In genomic region chr1:12314328-12314903, GRCh38 we compare ENCODE assay signal across 8 cellular contexts.
DNase-seq lines count a peak whose midpoint lies in the region; ATAC-seq and TF ChIP-seq lines count a peak whose summit lies in the region.

No MANE protein-coding gene starts in this region.

- H3K27ac ChIP-seq in endodermal cell (ENCODE audit: low read depth, low read length) (no peak overlapping the region), parathyroid adenoma (no peak overlapping the region)

- H3K36me3 ChIP-seq in endodermal cell (ENCODE audit: control insufficient read depth, insufficient read depth, low read length) (peaks cover 54% of the 10 kb centered on the region), parathyroid adenoma (ENCODE audit: control insufficient read depth, insufficient read depth, low read length) (no peaks in the 10 kb centered on the region)

- H3K4me3 ChIP-seq in endodermal cell (ENCODE audit: low read length), result no peak overlapping the region
- H3K4me3 ChIP-seq in parathyroid adenoma (ENCODE audit: low read depth, low read length), result no peak overlapping the region

- DNase-seq in GM10266 (ENCODE audit: extremely low spot score), result peak; percentile 8
- peak; percentile 23 for DNase-seq in NCI-H2227 treated with DMSO at 0.1 percent for 48 hours (lab: John Stamatoyannopoulos, UW)
- no peak for DNase-seq in endodermal cell
- no peak for DNase-seq in NCI-H146 treated with DMSO at 0.1 percent for 48 hours (lab: John Stamatoyannopoulos, UW; ENCODE audit: unreplicated experiment)
- no peak for DNase-seq in head of caudate nucleus
- no peak for DNase-seq in ureter (ENCODE audit: low spot score)
- no peak for DNase-seq in activated T-cell treated with anti-CD3 and anti-CD28 coated beads, Interleukin-2, amount 50 U/mL, for 4 hours

- no peak for ATAC-seq in activated T-cell treated with anti-CD3 and anti-CD28 coated beads, Interleukin-2, amount 50 U/mL, for 4 hours

- no peak overlapping the region for H3K9ac ChIP-seq in endodermal cell (ENCODE audit: extremely low read depth, low read length, poor library complexity, severe bottlenecking)
- no peak overlapping the region for H3K9ac ChIP-seq in parathyroid adenoma

- H3K4me3 Mint-ChIP-seq in endodermal cell, result no peak overlapping the region
- no peak overlapping the region for H3K4me3 Mint-ChIP-seq in activated T-cell treated with anti-CD3 and anti-CD28 coated beads, Interleukin-2, amount 50 U/mL, for 4 hours

- H3K36me3 Mint-ChIP-seq in endodermal cell (ENCODE audit: low read depth), result peaks cover 47% of the 10 kb centered on the region
- peaks cover 50% of the 10 kb centered on the region for H3K36me3 Mint-ChIP-seq in activated T-cell treated with anti-CD3 and anti-CD28 coated beads, Interleukin-2, amount 50 U/mL, for 4 hours (ENCODE audit: insufficient read depth)

- TF ChIP-seq CTCF in GM10266 (IDR thresholded peaks at IDR 0.05; ENCODE audit: control insufficient read depth, insufficient read depth, low read depth, missing control alignments) (peak; percentile 40), endodermal cell (conservative IDR thresholded peaks at IDR 0.05) (peak; percentile 64), parathyroid adenoma (IDR thresholded peaks at IDR 0.05) (peak; percentile 10)

- H3K27me3 ChIP-seq in endodermal cell (ENCODE audit: control insufficient read depth, insufficient read depth, low read length, poor library complexity, severe bottlenecking), result no peaks in the 10 kb centered on the region
- H3K27me3 ChIP-seq in parathyroid adenoma (ENCODE audit: control insufficient read depth, insufficient read depth, low read length), result no peaks in the 10 kb centered on the region

- intact Hi-C loops in head of caudate nucleus (cut with DNase I), result no loop called here

- H2AFZ ChIP-seq in parathyroid adenoma, result no peak overlapping the region

- H3K27ac Mint-ChIP-seq in endodermal cell, result no peak overlapping the region

- H3K9me3 ChIP-seq in endodermal cell (ENCODE audit: control insufficient read depth, low read length) (no peaks in the 10 kb centered on the region), parathyroid adenoma (ENCODE audit: control insufficient read depth, low read length) (no peaks in the 10 kb centered on the region)

- no peak overlapping the region for H3K4me2 ChIP-seq in parathyroid adenoma (ENCODE audit: low read length)

- WGBS in endodermal cell (ENCODE audit: insufficient coverage in 1 of 2, insufficient read length in 1 of 2), 2 experiments, result 67% methylated on average over 1 of the region's 1 CpG; no CpG with 5 or more reads in 1 of the 2 experiments

- H3K4me1 ChIP-seq in endodermal cell (ENCODE audit: control insufficient read depth, insufficient read depth, low read length) (no peaks in the 10 kb centered on the region), parathyroid adenoma (no peaks in the 10 kb centered on the region)

- no peaks in the 10 kb centered on the region for H3K79me2 ChIP-seq in parathyroid adenoma

- H3K27me3 Mint-ChIP-seq in endodermal cell (ENCODE audit: insufficient read depth), result no peaks in the 10 kb centered on the region
- H3K27me3 Mint-ChIP-seq in activated T-cell treated with anti-CD3 and anti-CD28 coated beads, Interleukin-2, amount 50 U/mL, for 4 hours (ENCODE audit: low read depth), result no peaks in the 10 kb centered on the region

- no peaks in the 10 kb centered on the region for H3K4me1 Mint-ChIP-seq in endodermal cell
- no peaks in the 10 kb centered on the region for H3K4me1 Mint-ChIP-seq in activated T-cell treated with anti-CD3 and anti-CD28 coated beads, Interleukin-2, amount 50 U/mL, for 4 hours (ENCODE audit: low read depth)

- no peaks in the 10 kb centered on the region for H3K9me3 Mint-ChIP-seq in endodermal cell
- no peaks in the 10 kb centered on the region for H3K9me3 Mint-ChIP-seq in activated T-cell treated with anti-CD3 and anti-CD28 coated beads, Interleukin-2, amount 50 U/mL, for 4 hours

Comparison
In these comparisons a context has a peak if more than half of its experiments do, and no peak if none do; other contexts are left out.
1. DNase-seq: peak in GM10266 (single experiment) and NCI-H2227 treated with DMSO at 0.1 percent for 48 hours (single experiment); none in endodermal cell (single experiment), NCI-H146 treated with DMSO at 0.1 percent for 48 hours (single experiment), head of caudate nucleus (0 of 42), ureter (single experiment) and activated T-cell treated with anti-CD3 and anti-CD28 coated beads, Interleukin-2, amount 50 U/mL, for 4 hours (single experiment).
2. CTCF ChIP-seq: peak in every context shown above with its lines; median percentile 64 in endodermal cell; 40 in GM10266; 10 in parathyroid adenoma.